31 cellular contexts compared by ENCODE assay signal in the genomic region with DNA sequence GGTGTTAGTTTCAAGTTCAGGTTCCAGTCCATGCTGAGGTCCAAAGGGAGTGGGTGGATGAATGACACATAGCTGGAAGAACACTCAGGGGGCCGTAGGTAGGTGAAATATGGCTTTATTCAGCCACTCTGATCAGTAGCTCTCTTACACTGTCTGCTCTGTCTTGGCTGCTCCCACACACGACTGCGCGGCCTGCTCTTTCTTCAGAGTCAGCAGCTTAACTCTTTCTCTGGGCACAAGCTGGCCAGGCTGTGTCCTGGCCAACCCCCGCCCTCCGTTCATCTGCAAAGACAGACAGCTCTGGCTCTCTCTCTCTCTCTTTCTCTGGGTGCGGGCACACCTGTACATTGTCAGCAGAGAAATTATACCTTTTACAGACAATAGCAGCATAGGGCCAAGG.
"Had no signal": no experiment of that assay in that cellular context is flagged by ENCODE, and none has a peak within 500 bp of the region (broad histone marks: within the 10 kb centered on the region; RNA-seq: fewer than 3 reads in every experiment).

No MANE protein-coding gene starts in this region.

- H3K36me3 ChIP-seq: neutrophil, pancreas, prostate gland, right atrium auricular region, right lobe of liver, spleen, suprapubic skin, thoracic aorta, thyroid gland, tibial nerve, upper lobe of left lung, vagina had no signal

- H3K9me3 ChIP-seq: neutrophil, pancreas, prostate gland, right atrium auricular region, right lobe of liver, spleen, suprapubic skin, thoracic aorta, thyroid gland, tibial nerve, upper lobe of left lung, vagina had no signal

- H3K4me3 Mint-ChIP-seq: naive thymus-derived CD4-positive, alpha-beta T cell; natural killer cell treated with Interleukin-12 subunit alpha and Interleukin-12 subunit beta and Interleukin-15 and Interleukin-18, amount 100 ng/mL, for 72 hours; nephron progenitor cell; neural crest cell; stimulated activated memory B cell treated with anti-CD40 and anti-IgM and Interleukin-4, amounts not matched to agents 10 μg/mL and 1 μg/mL and 100 μg/mL, for 72 hours; stimulated activated naive CD8-positive, alpha-beta T cell treated with anti-CD3 and anti-CD28 coated beads, Interleukin-15, amount 100 ng/mL, for 72 hours had no signal

- DNase-seq: naive thymus-derived CD4-positive, alpha-beta T cell; nephron progenitor cell; nucleus accumbens; pancreas; retina; right lobe of liver; spleen; stimulated activated CD4-positive, alpha-beta T cell treated with anti-CD3 and anti-CD28 coated beads, Interleukin-12 subunit alpha, Interleukin-12 subunit beta, amount 100 ng/mL, for 4 hours; stimulated activated CD4-positive, alpha-beta T cell treated with anti-CD3 and anti-CD28 coated beads, Interleukin-1b, Interleukin-23, amount 100 ng/mL, for 48 hours; stimulated activated CD4-positive, alpha-beta T cell treated with anti-CD3 and anti-CD28 coated beads, Interleukin-4, amount 100 ng/mL, for 1 hour; stimulated activated CD4-positive, alpha-beta T cell treated with anti-CD3 and anti-CD28 coated beads, Interleukin-4, amount 100 ng/mL, for 4 hours; stimulated activated CD8-positive, alpha-beta memory T cell treated with anti-CD3 and anti-CD28 coated beads, Interleukin-4, amount 100 ng/mL, for 48 hours; stimulated activated naive CD4-positive, alpha-beta T cell; stimulated activated naive CD8-positive, alpha-beta T cell treated with anti-CD3 and anti-CD28 coated beads, Interleukin-15, amount 100 ng/mL, for 72 hours; stimulated activated naive CD8-positive, alpha-beta T cell treated with anti-CD3 and anti-CD28 coated beads, Interleukin-15, Interleukin-2, amounts not matched to agents 100 U/mL and 50 U/mL, for 24 hours; substantia nigra; thyroid gland; trophoblast cell; upper lobe of left lung had no signal

- ATAC-seq: naive thymus-derived CD4-positive, alpha-beta T cell; natural killer cell treated with Interleukin-12 subunit alpha and Interleukin-12 subunit beta and Interleukin-15 and Interleukin-18, amount 100 ng/mL, for 72 hours; pancreas; right lobe of liver; stimulated activated memory B cell treated with anti-CD40 and anti-IgM and Interleukin-4, amounts not matched to agents 10 μg/mL and 1 μg/mL and 100 μg/mL, for 72 hours; stimulated activated naive CD8-positive, alpha-beta T cell treated with anti-CD3 and anti-CD28 coated beads, Interleukin-15, amount 100 ng/mL, for 72 hours; stimulated activated naive CD8-positive, alpha-beta T cell treated with anti-CD3 and anti-CD28 coated beads, Interleukin-15, Interleukin-2, amounts not matched to agents 100 U/mL and 50 U/mL, for 24 hours had no signal

- H3K4me1 ChIP-seq: pancreas, prostate gland, right atrium auricular region, right lobe of liver, spleen, suprapubic skin, thyroid gland, tibial nerve, upper lobe of left lung, vagina had no signal

- H3K27ac Mint-ChIP-seq: naive thymus-derived CD4-positive, alpha-beta T cell; natural killer cell treated with Interleukin-12 subunit alpha and Interleukin-12 subunit beta and Interleukin-15 and Interleukin-18, amount 100 ng/mL, for 72 hours; nephron progenitor cell; stimulated activated memory B cell treated with anti-CD40 and anti-IgM and Interleukin-4, amounts not matched to agents 10 μg/mL and 1 μg/mL and 100 μg/mL, for 72 hours; stimulated activated naive CD8-positive, alpha-beta T cell treated with anti-CD3 and anti-CD28 coated beads, Interleukin-15, amount 100 ng/mL, for 72 hours had no signal

- H3K27me3 Mint-ChIP-seq: naive thymus-derived CD4-positive, alpha-beta T cell; natural killer cell treated with Interleukin-12 subunit alpha and Interleukin-12 subunit beta and Interleukin-15 and Interleukin-18, amount 100 ng/mL, for 72 hours; stimulated activated memory B cell treated with anti-CD40 and anti-IgM and Interleukin-4, amounts not matched to agents 10 μg/mL and 1 μg/mL and 100 μg/mL, for 72 hours; stimulated activated naive CD8-positive, alpha-beta T cell treated with anti-CD3 and anti-CD28 coated beads, Interleukin-15, amount 100 ng/mL, for 72 hours had no signal

- H3K4me1 Mint-ChIP-seq: naive thymus-derived CD4-positive, alpha-beta T cell; stimulated activated naive CD8-positive, alpha-beta T cell treated with anti-CD3 and anti-CD28 coated beads, Interleukin-15, amount 100 ng/mL, for 72 hours had no signal

- H3K27ac ChIP-seq: neutrophil, pancreas, prostate gland, right atrium auricular region, right lobe of liver, skin epidermis, spleen, suprapubic skin, thoracic aorta, thyroid gland, tibial nerve, upper lobe of left lung, vagina had no signal

- H3K27me3 ChIP-seq: neutrophil, pancreas, right atrium auricular region, right lobe of liver, spleen, suprapubic skin, thyroid gland, tibial nerve, upper lobe of left lung, vagina had no signal

- H3K4me2 ChIP-seq: smooth muscle cell had no signal

- H3K4me3 ChIP-seq: pancreas, prostate gland, right atrium auricular region, right lobe of liver, skin epidermis, smooth muscle cell, spleen, suprapubic skin, thoracic aorta, thyroid gland, tibial nerve, upper lobe of left lung, vagina had no signal

- H3K36me3 Mint-ChIP-seq: naive thymus-derived CD4-positive, alpha-beta T cell; natural killer cell treated with Interleukin-12 subunit alpha and Interleukin-12 subunit beta and Interleukin-15 and Interleukin-18, amount 100 ng/mL, for 72 hours; stimulated activated memory B cell treated with anti-CD40 and anti-IgM and Interleukin-4, amounts not matched to agents 10 μg/mL and 1 μg/mL and 100 μg/mL, for 72 hours had no signal
